10 cellular contexts compared by ENCODE assay signal in the genomic region with DNA sequence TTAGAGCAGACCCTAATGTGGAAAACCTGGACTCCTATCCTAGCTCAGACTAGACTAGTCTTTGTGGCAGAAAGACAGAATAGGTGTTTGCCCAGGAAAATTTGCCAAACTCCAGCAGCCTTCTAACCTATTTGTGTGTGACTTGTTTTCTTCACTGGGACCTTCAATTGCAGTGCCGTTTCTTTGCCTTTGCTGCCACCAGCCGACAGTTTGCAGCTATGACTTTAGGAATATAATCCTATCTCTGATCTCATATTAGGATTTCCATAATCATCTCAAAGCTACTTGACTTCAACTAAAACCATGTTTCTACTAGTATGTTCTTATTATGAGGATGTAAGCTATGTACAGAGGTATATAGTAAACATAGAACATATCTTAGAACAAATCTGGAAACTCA.
DNase-seq lines count a peak whose midpoint lies in the region; ATAC-seq and TF ChIP-seq lines count a peak whose summit lies in the region.
"Had no signal": no experiment of that assay in that cellular context is flagged by ENCODE, and none has a peak within 500 bp of the region (broad histone marks: within the 10 kb centered on the region; RNA-seq: fewer than 3 reads in every experiment).

No MANE protein-coding gene starts in this region.

- no peak overlapping the region for H2BK120ac ChIP-seq in IMR-90 (ENCODE audit: low read depth, low read length)

- peaks cover 2% of the 10 kb centered on the region for H3K27me3 Mint-ChIP-seq in glutamatergic neuron (ENCODE audit: unreplicated experiment)
- H3K27me3 Mint-ChIP-seq in activated naive CD8-positive, alpha-beta T cell treated with anti-CD3 and anti-CD28 coated beads, Interleukin-2, amount 50 U/mL, for 24 hours = no peaks in the 10 kb centered on the region
- H3K27me3 Mint-ChIP-seq: B cell had no signal

- POLR2A ChIA-PET in IMR-90 (lab: Charles Lee; ENCODE audit: unreplicated experiment) = no interaction called here

- no peak overlapping the region for H3K18ac ChIP-seq in IMR-90 (ENCODE audit: low read depth, low read length)

- H3K36me3 ChIP-seq in IMR-90 (ENCODE audit: control insufficient read depth, insufficient read depth, low read length) = peaks cover 1% of the 10 kb centered on the region; the same call in 1 of the 2 replicates

- no peaks in the 10 kb centered on the region for H3K79me1 ChIP-seq in IMR-90 (ENCODE audit: low read depth in 1 of 2, low read length in 2 of 2)

- BruUV-seq in IMR-90 (replicated peaks; lab: Mats Ljungman, UMichigan) = no TSS peak

- no peak overlapping the region for H3K4me3 ChIP-seq in IMR-90 (ENCODE audit: insufficient read depth, low read depth, low read length)
- H3K4me3 ChIP-seq: skin epidermis had no signal

- no peak overlapping the region for H3K27ac ChIP-seq in IMR-90 (ENCODE audit: insufficient read depth, low read length)
- H3K27ac ChIP-seq: skin epidermis had no signal

- ATAC-seq in IMR-90 (ENCODE audit: low read depth) (peak; percentile 68; the same call in 1 of the 2 replicates), HG03039 (IDR thresholded peaks at IDR 0.05; ENCODE audit: unreplicated experiment) (no peak), GM21367 (IDR thresholded peaks at IDR 0.05; ENCODE audit: unreplicated experiment) (no peak)
- ATAC-seq in activated naive CD8-positive, alpha-beta T cell treated with anti-CD3 and anti-CD28 coated beads, Interleukin-2, amount 50 U/mL, for 24 hours = no peak

- H3K9ac ChIP-seq in IMR-90 (ENCODE audit: low read depth, low read length) = no peak overlapping the region

- H2BK15ac ChIP-seq in IMR-90 (ENCODE audit: low read depth, low read length) = no peak overlapping the region

- no peaks in the 10 kb centered on the region for H3K27me3 ChIP-seq in IMR-90 (ENCODE audit: control insufficient read depth, insufficient read depth, low read length)

- no CpG with 5 or more reads among the region's 2 CpGs for WGBS in IMR-90 (ENCODE audit: extremely low coverage in 2 of 2, insufficient read length in 1 of 2), 2 experiments

- H4K5ac ChIP-seq in IMR-90 (ENCODE audit: low read depth, low read length) = no peak overlapping the region

- H3K4me1 Mint-ChIP-seq in glutamatergic neuron (ENCODE audit: low read depth, unreplicated experiment) = no peaks in the 10 kb centered on the region
- no peaks in the 10 kb centered on the region for H3K4me1 Mint-ChIP-seq in activated naive CD8-positive, alpha-beta T cell treated with anti-CD3 and anti-CD28 coated beads, Interleukin-2, amount 50 U/mL, for 24 hours
- H3K4me1 Mint-ChIP-seq: B cell had no signal

- H3K14ac ChIP-seq in IMR-90 (replicated peaks; ENCODE audit: low read depth, low read length) = no peak overlapping the region

- H3K4me3 Mint-ChIP-seq in glutamatergic neuron (ENCODE audit: unreplicated experiment) = no peak overlapping the region
- H3K4me3 Mint-ChIP-seq in activated naive CD8-positive, alpha-beta T cell treated with anti-CD3 and anti-CD28 coated beads, Interleukin-2, amount 50 U/mL, for 24 hours = no peak overlapping the region
- H3K4me3 Mint-ChIP-seq: B cell had no signal

- H2BK20ac ChIP-seq in IMR-90 (ENCODE audit: low read depth, low read length) = no peak overlapping the region

- H4K8ac ChIP-seq in IMR-90 (ENCODE audit: low read depth in 2 of 2, low read length in 2 of 2) = no peak overlapping the region

- H2AK9ac ChIP-seq in IMR-90 (replicated peaks; ENCODE audit: low read depth, low read length, poor library complexity) = no peak overlapping the region

- H3K9me3 ChIP-seq in IMR-90 (ENCODE audit: control insufficient read depth, insufficient read depth, low read length) = no peaks in the 10 kb centered on the region

- peak; percentile 0 for DNase-seq in DMS153 treated with DMSO at 0.1 percent for 48 hours (lab: John Stamatoyannopoulos, UW; ENCODE audit: unreplicated experiment)
- no peak for DNase-seq in DMS153 (lab: John Stamatoyannopoulos, UW)
- DNase-seq in IMR-90 = peak; percentile 33
- peak; percentile 13 for DNase-seq in UCSD-AML1 (lab: John Stamatoyannopoulos, UW; ENCODE audit: unreplicated experiment)
- peak; percentile 21 for DNase-seq in glutamatergic neuron
- no peak for DNase-seq in activated naive CD8-positive, alpha-beta T cell treated with anti-CD3 and anti-CD28 coated beads, Interleukin-2, amount 50 U/mL, for 24 hours

- no peak overlapping the region for H3K56ac ChIP-seq in IMR-90 (ENCODE audit: extremely low read depth, insufficient read depth, low read length)

- dilution Hi-C loops in IMR-90 (cut with HindIII; ENCODE audit: low sequenced_read_pairs, unreplicated experiment) = no loop called here

- H4K91ac ChIP-seq in IMR-90 (ENCODE audit: insufficient read depth, low read depth, low read length) = no peak overlapping the region

- no peak overlapping the region for H2BK5ac ChIP-seq in IMR-90 (ENCODE audit: low read depth, low read length, poor library complexity, severe bottlenecking)

- peak; percentile 76 for TF ChIP-seq RAD21 in IMR-90 (IDR thresholded peaks at IDR 0.05; ENCODE audit: low read length)

- CTCF ChIA-PET in IMR-90 (lab: Yijun Ruan, JAX) = no interaction called here

- H3K9me3 Mint-ChIP-seq in glutamatergic neuron (ENCODE audit: unreplicated experiment) = no peaks in the 10 kb centered on the region
- no peaks in the 10 kb centered on the region for H3K9me3 Mint-ChIP-seq in activated naive CD8-positive, alpha-beta T cell treated with anti-CD3 and anti-CD28 coated beads, Interleukin-2, amount 50 U/mL, for 24 hours

- H3K4ac ChIP-seq in IMR-90 (ENCODE audit: low read depth, low read length) = no peak overlapping the region

- H3K36me3 Mint-ChIP-seq in glutamatergic neuron (ENCODE audit: unreplicated experiment) = no peaks in the 10 kb centered on the region
- no peaks in the 10 kb centered on the region for H3K36me3 Mint-ChIP-seq in activated naive CD8-positive, alpha-beta T cell treated with anti-CD3 and anti-CD28 coated beads, Interleukin-2, amount 50 U/mL, for 24 hours (ENCODE audit: low read depth)

- no peaks in the 10 kb centered on the region for H4K20me1 ChIP-seq in IMR-90 (ENCODE audit: insufficient read depth, low read length)

- H3K9me1 ChIP-seq in IMR-90 (ENCODE audit: insufficient read depth, low read length) = no peaks in the 10 kb centered on the region

- no peak overlapping the region for H3K23ac ChIP-seq in IMR-90 (ENCODE audit: low read depth, low read length)

- no peak for TF ChIP-seq POLR2A in IMR-90 (IDR thresholded peaks at IDR 0.05; ENCODE audit: low read depth, low read length)

- no peak overlapping the region for H2AK5ac ChIP-seq in IMR-90 (ENCODE audit: low read depth, low read length)

- H2AFZ ChIP-seq in IMR-90 (replicated peaks; ENCODE audit: low read length, poor library complexity) = no peak overlapping the region

- TF ChIP-seq CTCF in IMR-90 (conservative IDR thresholded peaks at IDR 0.05; ENCODE audit: low read depth, low read length) (peak; percentile 62), glutamatergic neuron (IDR thresholded peaks at IDR 0.05; ENCODE audit: partially characterized antibody, unreplicated experiment) (no peak)

- intact Hi-C loops in IMR-90 (cut with micrococcal nuclease) = loop anchor here (1.0 kb wide), 1 partner anchor 119 kb away; the partner anchor contains the start of gene ATP7A

- no peaks in the 10 kb centered on the region for H3K4me1 ChIP-seq in IMR-90 (ENCODE audit: control insufficient read depth, insufficient read depth, low read length)

- in situ Hi-C loops in IMR-90 (cut with MboI; ENCODE audit: low sequenced_read_pairs) = no loop called here

- H3K4me2 ChIP-seq in IMR-90 (ENCODE audit: low read depth, low read length) = no peak overlapping the region

- no peak overlapping the region for H3K27ac Mint-ChIP-seq in glutamatergic neuron (ENCODE audit: unreplicated experiment)
- H3K27ac Mint-ChIP-seq in activated naive CD8-positive, alpha-beta T cell treated with anti-CD3 and anti-CD28 coated beads, Interleukin-2, amount 50 U/mL, for 24 hours = no peak overlapping the region
- H3K27ac Mint-ChIP-seq: B cell had no signal

TF ChIP-seq in IMR-90, 13 proteins besides CTCF, POLR2A, EP300 and RAD21:
- TF ChIP-seq RCOR1 (IDR thresholded peaks at IDR 0.05; ENCODE audit: insufficient replicate concordance, low read length) = no peak
- peak; percentile 57 for TF ChIP-seq SMC3 (IDR thresholded peaks at IDR 0.05; ENCODE audit: low read depth, low read length)

Comparison
In these comparisons a context has a peak if more than half of its experiments do, and no peak if none do; other contexts are left out.
1. DNase-seq: peak in DMS153 treated with DMSO at 0.1 percent for 48 hours (single experiment), IMR-90 (single experiment), UCSD-AML1 (single experiment) and glutamatergic neuron (single experiment); none in DMS153 (single experiment) and activated naive CD8-positive, alpha-beta T cell treated with anti-CD3 and anti-CD28 coated beads, Interleukin-2, amount 50 U/mL, for 24 hours (single experiment).